ENCODE assay signal across 17 cellular contexts in genomic region chrX:23661671-23662070, GRCh38. TPM values are rescaled to one million over a fixed set of nuclear protein-coding genes. Genes with fewer than 3 reads are reported as not detected.
DNase-seq lines count a peak whose midpoint lies in the region; ATAC-seq and TF ChIP-seq lines count a peak whose summit lies in the region.
"Had no signal": no experiment of that assay in that cellular context is flagged by ENCODE, and none has a peak within 500 bp of the region (broad histone marks: within the 10 kb centered on the region; RNA-seq: fewer than 3 reads in every experiment).

No MANE protein-coding gene starts in this region.

- peak in 1 of 2 donors; percentile 29 for ATAC-seq in activated T-cell treated with anti-CD3 and anti-CD28 coated beads, Interleukin-2, amount 50 U/mL, for 4 hours
- ATAC-seq in stimulated activated memory B cell treated with anti-CD40 and anti-IgM and Interleukin-4, amounts not matched to agents 10 μg/mL and 1 μg/mL and 100 μg/mL, for 72 hours: no peak

- H3K36me3 Mint-ChIP-seq in activated T-cell treated with anti-CD3 and anti-CD28 coated beads, Interleukin-2, amount 50 U/mL, for 4 hours (ENCODE audit: insufficient read depth): no peaks in the 10 kb centered on the region
- no peaks in the 10 kb centered on the region for H3K36me3 Mint-ChIP-seq in activated naive CD8-positive, alpha-beta T cell
- no peaks in the 10 kb centered on the region for H3K36me3 Mint-ChIP-seq in stimulated activated memory B cell treated with anti-CD40 and anti-IgM and Interleukin-4, amounts not matched to agents 10 μg/mL and 1 μg/mL and 100 μg/mL, for 72 hours
- no peaks in the 10 kb centered on the region for H3K36me3 Mint-ChIP-seq in CD14-positive monocyte

- intact Hi-C loops in CD14-positive monocyte (cut with micrococcal nuclease): no loop called here

- peak overlapping the region; percentile 96 for H3K27ac Mint-ChIP-seq in activated naive CD8-positive, alpha-beta T cell
- H3K27ac Mint-ChIP-seq in stimulated activated memory B cell treated with anti-CD40 and anti-IgM and Interleukin-4, amounts not matched to agents 10 μg/mL and 1 μg/mL and 100 μg/mL, for 72 hours: peak overlapping the region; percentile 89
- H3K27ac Mint-ChIP-seq in CD14-positive monocyte: no peak overlapping the region

- no peak for DNase-seq in activated T-cell treated with anti-CD3 and anti-CD28 coated beads, Interleukin-2, amount 50 U/mL, for 4 hours
- DNase-seq in activated T-cell treated with anti-CD3 and anti-CD28 coated beads, Interleukin-2, amount 50 U/mL, for 48 hours: no peak
- DNase-seq in LHCN-M2 (ENCODE audit: low read depth) (peak; percentile 45), NCI-H82 treated with DMSO at 0.1 percent for 48 hours (lab: John Stamatoyannopoulos, UW; ENCODE audit: unreplicated experiment) (no peak), CD14-positive monocyte (ENCODE audit: low spot score) (no peak)
- DNase-seq in NK-92 treated with Interleukin-12 subunit alpha and Interleukin-12 subunit beta, amount 100 ng/mL, for 24 hours (lab: John Stamatoyannopoulos, UW): no peak
- DNase-seq: activated effector memory CD4-positive, alpha-beta T cell treated with Interleukin-2 at 50 U/mL for 16 hours; cerebellar nuclear complex; effector CD8-positive, alpha-beta T cell; NCI-H1436 treated with DMSO at 0.1 percent for 48 hours; NCI-H82; occipital lobe; retina; SW 1271 had no signal

- H3K27me3 Mint-ChIP-seq in activated T-cell treated with anti-CD3 and anti-CD28 coated beads, Interleukin-2, amount 50 U/mL, for 4 hours (ENCODE audit: low read depth): no peaks in the 10 kb centered on the region
- no peaks in the 10 kb centered on the region for H3K27me3 Mint-ChIP-seq in activated naive CD8-positive, alpha-beta T cell
- H3K27me3 Mint-ChIP-seq in stimulated activated memory B cell treated with anti-CD40 and anti-IgM and Interleukin-4, amounts not matched to agents 10 μg/mL and 1 μg/mL and 100 μg/mL, for 72 hours: no peaks in the 10 kb centered on the region
- peaks cover 0 to 4% (median 0%) of the 10 kb centered on the region in 3 donors for H3K27me3 Mint-ChIP-seq in CD14-positive monocyte (ENCODE audit: low read depth in 3 of 3)

- peak overlapping the region; percentile 35 for H3K4me3 Mint-ChIP-seq in activated T-cell treated with anti-CD3 and anti-CD28 coated beads, Interleukin-2, amount 50 U/mL, for 4 hours
- H3K4me3 Mint-ChIP-seq in activated naive CD8-positive, alpha-beta T cell: peak overlapping the region; percentile 64
- H3K4me3 Mint-ChIP-seq in stimulated activated memory B cell treated with anti-CD40 and anti-IgM and Interleukin-4, amounts not matched to agents 10 μg/mL and 1 μg/mL and 100 μg/mL, for 72 hours: no peak overlapping the region
- no peak overlapping the region for H3K4me3 Mint-ChIP-seq in CD14-positive monocyte
- H3K4me3 Mint-ChIP-seq: activated CD8-positive, alpha-beta T cell treated with anti-CD3 and anti-CD28 coated beads, Interleukin-2, amount 10 ng/mL, durations not matched to agents 7 days and 5 days had no signal

- no peaks in the 10 kb centered on the region for H3K9me3 Mint-ChIP-seq in activated T-cell treated with anti-CD3 and anti-CD28 coated beads, Interleukin-2, amount 50 U/mL, for 4 hours
- no peaks in the 10 kb centered on the region for H3K9me3 Mint-ChIP-seq in activated naive CD8-positive, alpha-beta T cell (ENCODE audit: low read depth)
- H3K9me3 Mint-ChIP-seq in stimulated activated memory B cell treated with anti-CD40 and anti-IgM and Interleukin-4, amounts not matched to agents 10 μg/mL and 1 μg/mL and 100 μg/mL, for 72 hours: no peaks in the 10 kb centered on the region
- peaks cover 0 to 7% (median 0%) of the 10 kb centered on the region in 7 donors for H3K9me3 Mint-ChIP-seq in CD14-positive monocyte

- H3K4me1 Mint-ChIP-seq in activated T-cell treated with anti-CD3 and anti-CD28 coated beads, Interleukin-2, amount 50 U/mL, for 4 hours (ENCODE audit: low read depth): peaks cover 30% of the 10 kb centered on the region
- peaks cover 35% of the 10 kb centered on the region for H3K4me1 Mint-ChIP-seq in activated naive CD8-positive, alpha-beta T cell (ENCODE audit: low read depth)
- H3K4me1 Mint-ChIP-seq in stimulated activated memory B cell treated with anti-CD40 and anti-IgM and Interleukin-4, amounts not matched to agents 10 μg/mL and 1 μg/mL and 100 μg/mL, for 72 hours: peaks cover 27% of the 10 kb centered on the region
- H3K4me1 Mint-ChIP-seq in CD14-positive monocyte: peaks cover 20% of the 10 kb centered on the region

- TF ChIP-seq CTCF in CD14-positive monocyte (IDR thresholded peaks at IDR 0.05): no peak

RNA-seq across cellular contexts. Expression of gene PRDX4, which starts 5.6 kb away (rescaled TPM):
- 100 to 1,000 TPM; 100 to 118 (median 112) TPM for total RNA-seq in activated T-cell treated with anti-CD3 and anti-CD28 coated beads, Interleukin-2, amount 50 U/mL, for 4 hours
- 226 and 239 TPM in 2 replicates for total RNA-seq in LHCN-M2 (2014; rRNA removed)
- polyA plus RNA-seq in LHCN-M2 (2012): 131 TPM
- polyA plus RNA-seq in CD14-positive monocyte: 10 to 100 TPM; 60.6 to 76.2 TPM

Comparison
In these comparisons a context has a peak if more than half of its experiments do, and no peak if none do; other contexts are left out.
1. H3K4me3 Mint-ChIP-seq: peak in activated T-cell treated with anti-CD3 and anti-CD28 coated beads, Interleukin-2, amount 50 U/mL, for 4 hours (single experiment) and activated naive CD8-positive, alpha-beta T cell (single experiment); none in stimulated activated memory B cell treated with anti-CD40 and anti-IgM and Interleukin-4, amounts not matched to agents 10 μg/mL and 1 μg/mL and 100 μg/mL, for 72 hours (single experiment) and CD14-positive monocyte (0 of 2).
2. H3K27ac Mint-ChIP-seq: peak in activated naive CD8-positive, alpha-beta T cell (single experiment) and stimulated activated memory B cell treated with anti-CD40 and anti-IgM and Interleukin-4, amounts not matched to agents 10 μg/mL and 1 μg/mL and 100 μg/mL, for 72 hours (single experiment); none in CD14-positive monocyte (0 of 7).